In genomic region chr5:169923988-169924387, GRCh38 we compare ENCODE assay signal across 16 cellular contexts. TPM values are rescaled to one million over a fixed set of nuclear protein-coding genes. Genes with fewer than 3 reads are reported as not detected.
DNase-seq lines count a peak whose midpoint lies in the region; ATAC-seq and TF ChIP-seq lines count a peak whose summit lies in the region.
"Had no signal": no experiment of that assay in that cellular context is flagged by ENCODE, and none has a peak within 500 bp of the region (broad histone marks: within the 10 kb centered on the region; RNA-seq: fewer than 3 reads in every experiment).

No MANE protein-coding gene starts in this region.

- no peak overlapping the region for H2BK5ac ChIP-seq in IMR-90 (ENCODE audit: low read depth, low read length, poor library complexity, severe bottlenecking)

- no peak overlapping the region for H2BK20ac ChIP-seq in IMR-90 (ENCODE audit: low read depth, low read length)

- H3K4me3 Mint-ChIP-seq in natural killer cell treated with Interleukin-12 subunit alpha and Interleukin-12 subunit beta and Interleukin-15 and Interleukin-18, amount 100 ng/mL, for 72 hours = no peak overlapping the region
- no peak overlapping the region for H3K4me3 Mint-ChIP-seq in osteocyte (ENCODE audit: unreplicated experiment)

- H2AFZ ChIP-seq in IMR-90 (replicated peaks; ENCODE audit: low read length, poor library complexity) = no peak overlapping the region

- H3K9ac ChIP-seq in IMR-90 (ENCODE audit: low read depth, low read length) = no peak overlapping the region

- no peak overlapping the region for H3K18ac ChIP-seq in IMR-90 (ENCODE audit: low read depth, low read length)

- intact Hi-C loops in IMR-90 (cut with micrococcal nuclease) (no loop called here), ovary (cut with DNase I) (no loop called here)

- peaks cover 33 to 44% of the 10 kb centered on the region in 2 donors for H3K4me1 Mint-ChIP-seq in natural killer cell treated with Interleukin-12 subunit alpha and Interleukin-12 subunit beta and Interleukin-15 and Interleukin-18, amount 100 ng/mL, for 72 hours (ENCODE audit: low read depth in 2 of 2)
- peaks cover 23% of the 10 kb centered on the region for H3K4me1 Mint-ChIP-seq in osteocyte (ENCODE audit: unreplicated experiment)

- peaks cover 0 to 8% of the 10 kb centered on the region in 2 experiments; a peak in 1 of 4 replicates for H3K79me1 ChIP-seq in IMR-90 (ENCODE audit: low read depth in 1 of 2, low read length in 2 of 2)

- WGBS in IMR-90 (ENCODE audit: extremely low coverage in 2 of 2, insufficient read length in 1 of 2), 2 experiments = no CpG with 5 or more reads among the region's 1 CpG
- 56 to 77% (median 63%) methylated on average over 1 of the region's 1 CpG for WGBS in ovary, 3 donors

- no peak overlapping the region for H3K4ac ChIP-seq in IMR-90 (ENCODE audit: low read depth, low read length)

- TF ChIP-seq POLR2A in IMR-90 (IDR thresholded peaks at IDR 0.05; ENCODE audit: low read depth, low read length) (no peak), ovary (IDR thresholded peaks at IDR 0.05) (no peak)

- no peaks in the 10 kb centered on the region for H3K36me3 ChIP-seq in IMR-90 (ENCODE audit: control insufficient read depth, insufficient read depth, low read length)
- H3K36me3 ChIP-seq in ovary = no peaks in the 10 kb centered on the region

- in situ Hi-C loops in IMR-90 (cut with MboI; ENCODE audit: low sequenced_read_pairs) = no loop called here

- POLR2A ChIA-PET in IMR-90 (lab: Charles Lee; ENCODE audit: unreplicated experiment) = no interaction called here

- H3K27ac Mint-ChIP-seq in natural killer cell treated with Interleukin-12 subunit alpha and Interleukin-12 subunit beta and Interleukin-15 and Interleukin-18, amount 100 ng/mL, for 72 hours = peak overlapping the region; percentile 46 to 73
- H3K27ac Mint-ChIP-seq in osteocyte (ENCODE audit: unreplicated experiment) = no peak overlapping the region

- no peak overlapping the region for H3K4me2 ChIP-seq in IMR-90 (ENCODE audit: low read depth, low read length)
- H3K4me2 ChIP-seq: A549 had no signal

- H3K9me3 Mint-ChIP-seq in natural killer cell treated with Interleukin-12 subunit alpha and Interleukin-12 subunit beta and Interleukin-15 and Interleukin-18, amount 100 ng/mL, for 72 hours = no peaks in the 10 kb centered on the region
- no peaks in the 10 kb centered on the region for H3K9me3 Mint-ChIP-seq in osteocyte (ENCODE audit: unreplicated experiment)

- H4K8ac ChIP-seq in IMR-90 (ENCODE audit: low read depth in 2 of 2, low read length in 2 of 2) = no peak overlapping the region

- H4K91ac ChIP-seq in IMR-90 (ENCODE audit: insufficient read depth, low read depth, low read length) = no peak overlapping the region

- H4K5ac ChIP-seq in IMR-90 (ENCODE audit: low read depth, low read length) = no peak overlapping the region

- H3K27ac ChIP-seq in IMR-90 (ENCODE audit: insufficient read depth, low read length) = no peak overlapping the region
- no peak overlapping the region for H3K27ac ChIP-seq in ovary
- H3K27ac ChIP-seq: A549 had no signal

- no peak for TF ChIP-seq RAD21 in IMR-90 (IDR thresholded peaks at IDR 0.05; ENCODE audit: low read length)

- ATAC-seq in GM21423 (IDR thresholded peaks at IDR 0.05; ENCODE audit: unreplicated experiment) = peak; percentile 64
- ATAC-seq in IMR-90 (ENCODE audit: low read depth) = no peak
- ATAC-seq in natural killer cell treated with Interleukin-12 subunit alpha and Interleukin-12 subunit beta and Interleukin-15 and Interleukin-18, amount 100 ng/mL, for 72 hours = no peak
- ATAC-seq: A549 had no signal

- H2BK15ac ChIP-seq in IMR-90 (ENCODE audit: low read depth, low read length) = no peak overlapping the region

- H3K14ac ChIP-seq in IMR-90 (replicated peaks; ENCODE audit: low read depth, low read length) = no peak overlapping the region

- TF ChIP-seq EP300 in ovary (IDR thresholded peaks at IDR 0.05) = no peak

- 0 out of 2 replicates have a peak overlapping the region, but pooled peaks have one; percentile 4 for H2AK5ac ChIP-seq in IMR-90 (ENCODE audit: low read depth, low read length)

- no peak overlapping the region for H3K23ac ChIP-seq in IMR-90 (ENCODE audit: low read depth, low read length)

- H3K9me3 ChIP-seq in IMR-90 (ENCODE audit: control insufficient read depth, insufficient read depth, low read length) = no peaks in the 10 kb centered on the region
- no peaks in the 10 kb centered on the region for H3K9me3 ChIP-seq in ovary
- H3K9me3 ChIP-seq: A549 had no signal

- no TSS peak for BruUV-seq in IMR-90 (replicated peaks; lab: Mats Ljungman, UMichigan)

- dilution Hi-C loops in IMR-90 (cut with HindIII; ENCODE audit: low sequenced_read_pairs, unreplicated experiment) = no loop called here

- H3K4me1 ChIP-seq in IMR-90 (ENCODE audit: control insufficient read depth, insufficient read depth, low read length) (peaks cover 9% of the 10 kb centered on the region), ovary (ENCODE audit: insufficient read depth) (no peaks in the 10 kb centered on the region)
- H3K4me1 ChIP-seq: A549 had no signal

- H3K27me3 ChIP-seq in IMR-90 (ENCODE audit: control insufficient read depth, insufficient read depth, low read length) (no peaks in the 10 kb centered on the region), ovary (no peaks in the 10 kb centered on the region)

- no peak for TF ChIP-seq CTCF in IMR-90 (conservative IDR thresholded peaks at IDR 0.05; ENCODE audit: low read depth, low read length)
- no peak for TF ChIP-seq CTCF in osteocyte (IDR thresholded peaks at IDR 0.05)
- TF ChIP-seq CTCF in ovary (IDR thresholded peaks at IDR 0.05) = no peak

- DNase-seq in NCI-H524 (lab: John Stamatoyannopoulos, UW) = peak; percentile 31 to 78
- no peak for DNase-seq in NCI-H524 treated with DMSO at 0.1 percent for 48 hours (lab: John Stamatoyannopoulos, UW)
- DNase-seq in IMR-90 = no peak
- no peak for DNase-seq in natural killer cell treated with Interleukin-12 subunit alpha and Interleukin-12 subunit beta and Interleukin-15 and Interleukin-18, amount 100 ng/mL, for 72 hours (ENCODE audit: low spot score)
- no peak for DNase-seq in DMS153 treated with DMSO at 0.1 percent for 48 hours (lab: John Stamatoyannopoulos, UW; ENCODE audit: unreplicated experiment)
- DNase-seq in osteocyte (ENCODE audit: extremely low spot score, unreplicated experiment) = no peak
- DNase-seq in ovary = no peak
- DNase-seq: activated CD4-positive, alpha-beta T cell treated with anti-CD3 and anti-CD28 coated beads, Interleukin-2, amount 50 U/mL, for 4 hours; activated naive CD4-positive, alpha-beta T cell treated with Interleukin-2 at 50 U/mL for 16 hours; NCI-H2029 treated with DMSO at 0.1 percent for 48 hours; trophoblast cell had no signal

- H3K36me3 Mint-ChIP-seq in natural killer cell treated with Interleukin-12 subunit alpha and Interleukin-12 subunit beta and Interleukin-15 and Interleukin-18, amount 100 ng/mL, for 72 hours = peaks cover 8% of the 10 kb centered on the region
- H3K36me3 Mint-ChIP-seq in osteocyte (ENCODE audit: unreplicated experiment) = no peaks in the 10 kb centered on the region

- CTCF ChIA-PET in IMR-90 (lab: Yijun Ruan, JAX) = interaction anchor here (0.6 kb wide), 1 partner anchor 120 kb away, joined by 3 read pairs; no protein-coding TSS in a partner anchor

- H3K56ac ChIP-seq in IMR-90 (ENCODE audit: extremely low read depth, insufficient read depth, low read length) = no peak overlapping the region

- H2AK9ac ChIP-seq in IMR-90 (replicated peaks; ENCODE audit: low read depth, low read length, poor library complexity) = no peak overlapping the region

- H4K20me1 ChIP-seq in IMR-90 (ENCODE audit: insufficient read depth, low read length) = no peaks in the 10 kb centered on the region

- H2BK120ac ChIP-seq in IMR-90 (ENCODE audit: low read depth, low read length) = no peak overlapping the region

- no peaks in the 10 kb centered on the region for H3K27me3 Mint-ChIP-seq in natural killer cell treated with Interleukin-12 subunit alpha and Interleukin-12 subunit beta and Interleukin-15 and Interleukin-18, amount 100 ng/mL, for 72 hours
- H3K27me3 Mint-ChIP-seq in osteocyte (ENCODE audit: unreplicated experiment) = no peaks in the 10 kb centered on the region

- H3K4me3 ChIP-seq in IMR-90 (ENCODE audit: insufficient read depth, low read depth, low read length) = no peak overlapping the region
- H3K4me3 ChIP-seq in ovary = no peak overlapping the region
- H3K4me3 ChIP-seq: A549 had no signal

- H3K9me1 ChIP-seq in IMR-90 (ENCODE audit: insufficient read depth, low read length) = peaks cover 6% of the 10 kb centered on the region; the same call in 1 of the 2 replicates

TF ChIP-seq in IMR-90, 13 proteins besides CTCF, POLR2A, EP300 and RAD21:
- TF ChIP-seq USF2 (IDR thresholded peaks at IDR 0.05; ENCODE audit: low read depth, low read length) (no peak), CEBPB (IDR thresholded peaks at IDR 0.05; ENCODE audit: low read depth, low read length) (no peak), FOS (IDR thresholded peaks at IDR 0.05; ENCODE audit: low read depth, low read length) (no peak)
TF ChIP-seq in IMR-90: peak in this region for 0.

RNA-seq across cellular contexts. Expression of gene INSYN2B, which starts 56.3 kb away (rescaled TPM):
- 33.5 and 43.6 TPM in 2 replicates for total RNA-seq in IMR-90 (2012; rRNA removed)
- 9.1 TPM in 2 replicates for polyA plus RNA-seq in IMR-90 (2012; rRNA removed)
- polyA plus RNA-seq in IMR-90 (2012; cell fraction: cytosol; rRNA removed) = 2.8 TPM in 2 replicates
- 3.5 and 8.2 TPM in 2 replicates for polyA plus RNA-seq in IMR-90 (2012; cell fraction: nucleus; rRNA removed; ENCODE audit: low replicate concordance)
- total RNA-seq in natural killer cell treated with Interleukin-12 subunit alpha and Interleukin-12 subunit beta and Interleukin-15 and Interleukin-18, amount 100 ng/mL, for 72 hours = not detected
- total RNA-seq in osteocyte = 2.7 and 3.1 TPM in 2 replicates
- total RNA-seq in ovary = 1 to 10 TPM in 4 of 7 donors, under 1 TPM in 2, not detected in 1; 0.68 to 3.3 (median 1.2) TPM
- under 1 TPM; 0.12 to 0.92 TPM for polyA plus RNA-seq in ovary
- total RNA-seq: cardiac septum; mononuclear cell; T-helper 2 cell treated with Interferon-gamma antibody and Interleukin-4, amounts not matched to agents 100 ng/mL and 5 ng/mL, for 36 hours had no signal

Comparison
In these comparisons a context has a peak if more than half of its experiments do, and no peak if none do; other contexts are left out.
1. DNase-seq: peak in NCI-H524 (2 of 2); none in NCI-H524 treated with DMSO at 0.1 percent for 48 hours (single experiment), IMR-90 (single experiment), natural killer cell treated with Interleukin-12 subunit alpha and Interleukin-12 subunit beta and Interleukin-15 and Interleukin-18, amount 100 ng/mL, for 72 hours (single experiment), DMS153 treated with DMSO at 0.1 percent for 48 hours (single experiment), osteocyte (single experiment) and ovary (0 of 5).